Comparison of ENCODE assay signal across 8 cellular contexts in the genomic region with DNA sequence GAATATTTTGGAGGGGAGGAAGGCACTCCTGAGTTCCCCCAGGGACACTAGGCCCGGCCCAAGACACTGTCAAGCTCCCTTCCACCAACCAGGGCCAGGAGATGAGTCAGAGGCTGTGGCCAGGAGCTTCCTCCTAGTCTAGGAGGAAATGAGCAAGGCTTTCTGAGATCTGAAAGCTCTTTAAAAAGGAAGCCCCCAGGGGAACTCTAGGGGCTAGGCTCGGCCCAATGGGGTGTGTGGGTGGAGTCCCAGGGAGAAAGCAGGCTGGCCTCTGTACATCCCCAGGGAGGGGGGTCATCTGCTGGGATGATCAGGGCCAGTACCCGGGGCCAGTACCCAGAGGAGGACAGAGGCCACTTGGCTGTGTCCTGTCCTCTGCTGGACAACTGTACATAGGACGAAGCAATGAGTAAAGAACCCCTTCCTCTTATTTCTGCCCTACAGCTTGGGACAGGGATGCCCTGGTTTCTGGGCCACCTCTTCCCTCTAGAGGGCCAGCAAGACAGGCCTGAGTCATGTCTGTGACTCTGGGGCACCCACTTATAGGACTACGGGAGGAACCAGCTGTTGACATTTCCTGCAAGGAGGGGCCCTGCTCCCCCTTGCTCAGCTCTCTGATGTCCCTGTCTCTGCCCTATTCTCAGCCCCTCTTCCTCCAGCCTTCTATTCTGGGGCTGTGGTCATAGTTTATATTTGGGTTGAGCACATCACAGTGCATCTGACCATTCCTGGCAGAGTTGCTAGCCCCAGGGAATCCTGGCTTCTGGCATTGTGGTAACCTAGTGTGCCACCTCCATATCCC. TPM values are rescaled to one million over a fixed set of nuclear protein-coding genes. Genes with fewer than 3 reads are reported as not detected.
DNase-seq lines count a peak whose midpoint lies in the region; ATAC-seq, FAIRE-seq and TF ChIP-seq lines count a peak whose summit lies in the region.

No MANE protein-coding gene starts in this region.

- peak; percentile 58 for DNase-seq in AG04449 (ENCODE audit: low read depth, low spot score)
- peak; percentile 79 to 84 for DNase-seq in SW 1271 (lab: John Stamatoyannopoulos, UW)
- DNase-seq in stimulated activated CD4-positive, alpha-beta T cell treated with anti-CD3 and anti-CD28 coated beads, Interleukin-1b, Interleukin-23, amount 100 ng/mL, for 24 hours (ENCODE audit: low read depth in 4 of 4, low spot score in 1 of 4), result peak in 3 of 4 experiments; percentile 44 to 70 (median 60)
- no peak for DNase-seq in D721Med (ENCODE audit: insufficient read length, low spot score)

- peaks cover 15% of the 10 kb centered on the region for H3K27me3 ChIP-seq in iPS-18a (ENCODE audit: control insufficient read depth, insufficient read depth, low read length)

- ATAC-seq in GM19023 (IDR thresholded peaks at IDR 0.05; ENCODE audit: unreplicated experiment) (peak; percentile 44), HG03196 (IDR thresholded peaks at IDR 0.05; ENCODE audit: unreplicated experiment) (peak; percentile 45)

- H3K27ac ChIP-seq in adipose tissue (ENCODE audit: low read depth, low read length) (peak overlapping the region; percentile 67), iPS-18a (ENCODE audit: low read length) (no peak overlapping the region)

- TF ChIP-seq CTCF in AG04449 (IDR thresholded peaks at IDR 0.05; ENCODE audit: insufficient read depth, low read length, missing control alignments), result no peak
- no peak for TF ChIP-seq CTCF in D721Med (IDR thresholded peaks at IDR 0.05; ENCODE audit: insufficient read depth, missing control alignments)

- H3K9me3 ChIP-seq in iPS-18a (ENCODE audit: control insufficient read depth, low read depth, low read length), result no peaks in the 10 kb centered on the region

- FAIRE-seq in D721Med (lab: Jason Lieb, UNC), result no peak

- peak overlapping the region; percentile 7 for H3K9ac ChIP-seq in iPS-18a (ENCODE audit: low read length)

- POLR2A ChIA-PET in AG04449 (lab: Yijun Ruan, JAX), result interaction anchor here (0.7 to 1.4 kb wide), 6 partner anchors 13 to 46 kb away, joined by 3 to 7 read pairs (median 3); a partner anchor contains a TSS

- H3K36me3 ChIP-seq in iPS-18a (ENCODE audit: control insufficient read depth, low read depth, low read length), result no peaks in the 10 kb centered on the region

- CTCF ChIA-PET in AG04449 (lab: Yijun Ruan, JAX), result interaction anchor here (1.0 to 1.9 kb wide), 7 partner anchors 12 to 95 kb away, joined by 3 to 8 read pairs (median 5); a partner anchor contains a TSS

- peak overlapping the region; percentile 32 for H3K4me3 ChIP-seq in AG04449 (ENCODE audit: low read depth, low read length)
- H3K4me3 ChIP-seq in iPS-18a (ENCODE audit: low read length), result no peak overlapping the region

- WGBS in adipose tissue, 3 donors, result 11 to 59% (median 12%) methylated on average over 5 of the region's 5 CpGs

- peaks cover 27% of the 10 kb centered on the region for H3K4me1 ChIP-seq in iPS-18a (ENCODE audit: control insufficient read depth, low read depth, low read length)

RNA-seq across cellular contexts. Expression of a gene that starts 2.7 kb away (rescaled TPM):
- polyA plus RNA-seq in adipose tissue, result 10 to 100 TPM; 11.3 to 41.7 (median 33.4) TPM

RNA-seq across cellular contexts. Expression of a gene that starts 4.2 kb away (rescaled TPM):
- 1 to 10 TPM in 1 of 3 donors, under 1 TPM in 2; 0.26 to 1.6 (median 0.82) TPM for polyA plus RNA-seq in adipose tissue

RNA-seq across cellular contexts. Expression of a gene that starts 17.7 kb away (rescaled TPM):
- 10 to 100 TPM; 65.4 to 77.4 (median 75.5) TPM for polyA plus RNA-seq in adipose tissue

RNA-seq across cellular contexts. Expression of a gene that starts 34.7 kb away (rescaled TPM):
- polyA plus RNA-seq in adipose tissue, result 10 to 100 TPM in 2 of 3 donors, 1 to 10 TPM in 1; 5.6 to 12.6 (median 11.6) TPM

RNA-seq across cellular contexts. Expression of a gene that starts 45.7 kb away (rescaled TPM):
- polyA plus RNA-seq in adipose tissue, result 10 to 100 TPM in 1 of 3 donors, 1 to 10 TPM in 2; 1.8 to 35.7 (median 4.5) TPM
